ENCODE assay signal across 1 cellular context in the genomic region with DNA sequence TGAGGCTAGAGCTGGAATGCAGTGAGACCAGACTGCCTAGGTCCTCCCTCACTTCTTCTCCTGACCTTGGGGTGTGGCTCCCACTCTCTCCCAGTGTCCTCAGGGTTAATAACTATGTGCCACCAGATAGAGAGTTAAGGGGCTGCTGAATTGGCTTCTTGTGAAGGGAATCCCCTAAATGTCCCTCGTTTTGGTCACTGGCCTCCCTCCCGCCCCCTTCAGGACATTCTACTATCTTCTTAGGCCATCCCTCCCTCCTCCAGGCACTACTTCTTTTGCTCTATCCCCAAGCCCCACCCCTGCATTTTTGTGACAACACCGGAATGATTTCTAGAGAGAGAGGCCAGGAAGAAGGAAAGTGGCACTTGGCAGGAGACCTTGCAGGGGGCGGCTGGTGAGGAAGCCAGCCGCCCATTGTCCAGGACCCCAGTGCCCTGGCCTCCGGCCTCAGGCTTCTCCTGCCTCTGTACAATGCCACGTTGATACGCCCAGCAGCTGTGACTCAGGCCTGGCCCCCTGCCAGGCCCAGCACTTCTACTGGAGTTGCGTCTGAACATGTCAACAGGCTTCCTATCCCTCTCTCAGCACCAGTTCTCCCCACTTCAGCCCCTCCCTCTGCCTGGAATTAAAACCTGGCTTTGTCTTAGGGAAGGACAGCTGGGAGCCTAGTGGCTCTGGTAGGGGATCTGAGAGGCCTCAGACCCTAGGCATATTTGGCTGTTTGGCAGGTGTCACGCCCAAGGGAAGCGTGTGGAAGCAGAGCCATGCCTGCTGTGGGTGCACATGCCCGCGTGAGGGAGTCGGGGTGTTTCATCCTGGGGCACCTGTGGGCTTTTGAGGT.
TF ChIP-seq lines count a peak whose summit lies in the region.

No MANE protein-coding gene starts in this region.

TF ChIP-seq in K562, 482 proteins besides CTCF, POLR2A, EP300 and RAD21 (continued from another document and continues in another):
- TF ChIP-seq, protein P1, sequence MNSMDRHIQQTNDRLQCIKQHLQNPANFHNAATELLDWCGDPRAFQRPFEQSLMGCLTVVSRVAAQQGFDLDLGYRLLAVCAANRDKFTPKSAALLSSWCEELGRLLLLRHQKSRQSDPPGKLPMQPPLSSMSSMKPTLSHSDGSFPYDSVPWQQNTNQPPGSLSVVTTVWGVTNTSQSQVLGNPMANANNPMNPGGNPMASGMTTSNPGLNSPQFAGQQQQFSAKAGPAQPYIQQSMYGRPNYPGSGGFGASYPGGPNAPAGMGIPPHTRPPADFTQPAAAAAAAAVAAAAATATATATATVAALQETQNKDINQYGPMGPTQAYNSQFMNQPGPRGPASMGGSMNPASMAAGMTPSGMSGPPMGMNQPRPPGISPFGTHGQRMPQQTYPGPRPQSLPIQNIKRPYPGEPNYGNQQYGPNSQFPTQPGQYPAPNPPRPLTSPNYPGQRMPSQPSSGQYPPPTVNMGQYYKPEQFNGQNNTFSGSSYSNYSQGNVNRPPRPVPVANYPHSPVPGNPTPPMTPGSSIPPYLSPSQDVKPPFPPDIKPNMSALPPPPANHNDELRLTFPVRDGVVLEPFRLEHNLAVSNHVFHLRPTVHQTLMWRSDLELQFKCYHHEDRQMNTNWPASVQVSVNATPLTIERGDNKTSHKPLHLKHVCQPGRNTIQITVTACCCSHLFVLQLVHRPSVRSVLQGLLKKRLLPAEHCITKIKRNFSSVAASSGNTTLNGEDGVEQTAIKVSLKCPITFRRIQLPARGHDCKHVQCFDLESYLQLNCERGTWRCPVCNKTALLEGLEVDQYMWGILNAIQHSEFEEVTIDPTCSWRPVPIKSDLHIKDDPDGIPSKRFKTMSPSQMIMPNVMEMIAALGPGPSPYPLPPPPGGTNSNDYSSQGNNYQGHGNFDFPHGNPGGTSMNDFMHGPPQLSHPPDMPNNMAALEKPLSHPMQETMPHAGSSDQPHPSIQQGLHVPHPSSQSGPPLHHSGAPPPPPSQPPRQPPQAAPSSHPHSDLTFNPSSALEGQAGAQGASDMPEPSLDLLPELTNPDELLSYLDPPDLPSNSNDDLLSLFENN (IDR thresholded peaks at IDR 0.05; ENCODE audit: low read depth in 2 of 2, low read length in 2 of 2) = no peak
- TF ChIP-seq STAG1 (CRISPR knock-in tag; IDR thresholded peaks at IDR 0.05; ENCODE audit: borderline replicate concordance) (no peak), MYBL2 (IDR thresholded peaks at IDR 0.05; ENCODE audit: low read depth) (no peak), MYBL2 (CRISPR knock-in tag; IDR thresholded peaks at IDR 0.05; ENCODE audit: borderline replicate concordance) (no peak), ZNF431 (CRISPR knock-in tag; IDR thresholded peaks at IDR 0.05) (no peak), HDAC2 (IDR thresholded peaks at IDR 0.05) (peak; percentile 71; the same call in 1 of the 2 replicates), ZNF175 (CRISPR knock-in tag; IDR thresholded peaks at IDR 0.05; ENCODE audit: low read depth) (peak; percentile 34; the same call in 1 of the 2 replicates), SETDB1 (IDR thresholded peaks at IDR 0.05; ENCODE audit: low read length) (no peak), NFE2L1 (tag; IDR thresholded peaks at IDR 0.05; ENCODE audit: borderline replicate concordance, low read depth) (no peak), POLR3A (IDR thresholded peaks at IDR 0.05; ENCODE audit: borderline replicate concordance, extremely low read depth, insufficient read depth, insufficient read length) (no peak), ZNF445 (CRISPR knock-in tag; IDR thresholded peaks at IDR 0.05; ENCODE audit: low read depth) (no peak), NONO (IDR thresholded peaks at IDR 0.05; ENCODE audit: low read depth in 2 of 2, low read length in 1 of 2) (no peak), RFX1 (IDR thresholded peaks at IDR 0.05) (no peak), EWSR1 (IDR thresholded peaks at IDR 0.05; ENCODE audit: borderline replicate concordance, low read depth, partially characterized antibody) (no peak), L3MBTL2 (IDR thresholded peaks at IDR 0.05) (peak; percentile 26; the same call in 1 of the 2 replicates), NUFIP1 (IDR thresholded peaks at IDR 0.05; ENCODE audit: partially characterized antibody) (no peak), SUPT5H (IDR thresholded peaks at IDR 0.05) (no peak; the same call in 1 of the 2 replicates), ZNF3 (CRISPR knock-in tag; IDR thresholded peaks at IDR 0.05) (no peak), ZBTB8A (IDR thresholded peaks at IDR 0.05; ENCODE audit: partially characterized antibody) (no peak), MCM5 (IDR thresholded peaks at IDR 0.05; ENCODE audit: low read depth) (no peak), ZNF830 (CRISPR knock-in tag; IDR thresholded peaks at IDR 0.05) (0 out of 2 replicates have a peak, but pooled peaks have one; percentile 19), NCOA2 (IDR thresholded peaks at IDR 0.05; ENCODE audit: partially characterized antibody in 2 of 2) (no peak), SIRT6 (IDR thresholded peaks at IDR 0.05; ENCODE audit: low read depth, low read length) (no peak), TEAD4 (IDR thresholded peaks at IDR 0.05; ENCODE audit: low read length) (peak; percentile 33), TEAD4 (CRISPR knock-in tag; IDR thresholded peaks at IDR 0.05; ENCODE audit: borderline replicate concordance) (no peak), NR1H2 (CRISPR knock-in tag; IDR thresholded peaks at IDR 0.05) (no peak), PCBP2 (IDR thresholded peaks at IDR 0.05; ENCODE audit: low read depth, low read length, poor library complexity, severe bottlenecking) (no peak), CXXC5 (CRISPR knock-in tag; IDR thresholded peaks at IDR 0.05) (peak; percentile 60), STAT5B (CRISPR knock-in tag; IDR thresholded peaks at IDR 0.05) (no peak), RUNX1 (IDR thresholded peaks at IDR 0.05; ENCODE audit: low read depth) (no peak), NRF1 (conservative IDR thresholded peaks at IDR 0.05 in 1 of 2, IDR thresholded peaks at IDR 0.05 in 1 of 2) (peak; percentile 58 to 70; a peak in 3 of 4 replicates), ETV5 (CRISPR knock-in tag; IDR thresholded peaks at IDR 0.05; ENCODE audit: low read depth) (no peak), ZNF436 (CRISPR knock-in tag; IDR thresholded peaks at IDR 0.05) (no peak), MCM2 (IDR thresholded peaks at IDR 0.05; ENCODE audit: low read depth) (no peak), POU5F1 (IDR thresholded peaks at IDR 0.05; ENCODE audit: borderline replicate concordance, low read depth, low read length, partially characterized antibody) (no peak), ZNF174 (CRISPR knock-in tag; IDR thresholded peaks at IDR 0.05) (no peak), RBM14 (IDR thresholded peaks at IDR 0.05; ENCODE audit: borderline replicate concordance, insufficient read depth, low read depth, low read length) (no peak), TBP (optimal IDR thresholded peaks at IDR 0.05; ENCODE audit: low read depth, low read length) (peak; percentile 41), NELFE (IDR thresholded peaks at IDR 0.05; ENCODE audit: insufficient read depth, insufficient read length) (no peak), RBM34 (IDR thresholded peaks at IDR 0.05; ENCODE audit: borderline replicate concordance, insufficient read depth, low read length) (no peak)
- TF ChIP-seq, protein P2, sequence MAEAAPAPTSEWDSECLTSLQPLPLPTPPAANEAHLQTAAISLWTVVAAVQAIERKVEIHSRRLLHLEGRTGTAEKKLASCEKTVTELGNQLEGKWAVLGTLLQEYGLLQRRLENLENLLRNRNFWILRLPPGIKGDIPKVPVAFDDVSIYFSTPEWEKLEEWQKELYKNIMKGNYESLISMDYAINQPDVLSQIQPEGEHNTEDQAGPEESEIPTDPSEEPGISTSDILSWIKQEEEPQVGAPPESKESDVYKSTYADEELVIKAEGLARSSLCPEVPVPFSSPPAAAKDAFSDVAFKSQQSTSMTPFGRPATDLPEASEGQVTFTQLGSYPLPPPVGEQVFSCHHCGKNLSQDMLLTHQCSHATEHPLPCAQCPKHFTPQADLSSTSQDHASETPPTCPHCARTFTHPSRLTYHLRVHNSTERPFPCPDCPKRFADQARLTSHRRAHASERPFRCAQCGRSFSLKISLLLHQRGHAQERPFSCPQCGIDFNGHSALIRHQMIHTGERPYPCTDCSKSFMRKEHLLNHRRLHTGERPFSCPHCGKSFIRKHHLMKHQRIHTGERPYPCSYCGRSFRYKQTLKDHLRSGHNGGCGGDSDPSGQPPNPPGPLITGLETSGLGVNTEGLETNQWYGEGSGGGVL (CRISPR knock-in tag; IDR thresholded peaks at IDR 0.05) = no peak
- TF ChIP-seq, protein P3, sequence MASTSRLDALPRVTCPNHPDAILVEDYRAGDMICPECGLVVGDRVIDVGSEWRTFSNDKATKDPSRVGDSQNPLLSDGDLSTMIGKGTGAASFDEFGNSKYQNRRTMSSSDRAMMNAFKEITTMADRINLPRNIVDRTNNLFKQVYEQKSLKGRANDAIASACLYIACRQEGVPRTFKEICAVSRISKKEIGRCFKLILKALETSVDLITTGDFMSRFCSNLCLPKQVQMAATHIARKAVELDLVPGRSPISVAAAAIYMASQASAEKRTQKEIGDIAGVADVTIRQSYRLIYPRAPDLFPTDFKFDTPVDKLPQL (IDR thresholded peaks at IDR 0.05; ENCODE audit: extremely low read depth, insufficient read length) = no peak
- TF ChIP-seq, protein P4, sequence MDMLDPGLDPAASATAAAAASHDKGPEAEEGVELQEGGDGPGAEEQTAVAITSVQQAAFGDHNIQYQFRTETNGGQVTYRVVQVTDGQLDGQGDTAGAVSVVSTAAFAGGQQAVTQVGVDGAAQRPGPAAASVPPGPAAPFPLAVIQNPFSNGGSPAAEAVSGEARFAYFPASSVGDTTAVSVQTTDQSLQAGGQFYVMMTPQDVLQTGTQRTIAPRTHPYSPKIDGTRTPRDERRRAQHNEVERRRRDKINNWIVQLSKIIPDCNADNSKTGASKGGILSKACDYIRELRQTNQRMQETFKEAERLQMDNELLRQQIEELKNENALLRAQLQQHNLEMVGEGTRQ (CRISPR knock-in tag; IDR thresholded peaks at IDR 0.05) = no peak
- TF ChIP-seq, protein P5, sequence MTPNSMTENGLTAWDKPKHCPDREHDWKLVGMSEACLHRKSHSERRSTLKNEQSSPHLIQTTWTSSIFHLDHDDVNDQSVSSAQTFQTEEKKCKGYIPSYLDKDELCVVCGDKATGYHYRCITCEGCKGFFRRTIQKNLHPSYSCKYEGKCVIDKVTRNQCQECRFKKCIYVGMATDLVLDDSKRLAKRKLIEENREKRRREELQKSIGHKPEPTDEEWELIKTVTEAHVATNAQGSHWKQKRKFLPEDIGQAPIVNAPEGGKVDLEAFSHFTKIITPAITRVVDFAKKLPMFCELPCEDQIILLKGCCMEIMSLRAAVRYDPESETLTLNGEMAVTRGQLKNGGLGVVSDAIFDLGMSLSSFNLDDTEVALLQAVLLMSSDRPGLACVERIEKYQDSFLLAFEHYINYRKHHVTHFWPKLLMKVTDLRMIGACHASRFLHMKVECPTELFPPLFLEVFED (CRISPR knock-in tag; conservative IDR thresholded peaks at IDR 0.05) = no peak
- TF ChIP-seq, protein P6, sequence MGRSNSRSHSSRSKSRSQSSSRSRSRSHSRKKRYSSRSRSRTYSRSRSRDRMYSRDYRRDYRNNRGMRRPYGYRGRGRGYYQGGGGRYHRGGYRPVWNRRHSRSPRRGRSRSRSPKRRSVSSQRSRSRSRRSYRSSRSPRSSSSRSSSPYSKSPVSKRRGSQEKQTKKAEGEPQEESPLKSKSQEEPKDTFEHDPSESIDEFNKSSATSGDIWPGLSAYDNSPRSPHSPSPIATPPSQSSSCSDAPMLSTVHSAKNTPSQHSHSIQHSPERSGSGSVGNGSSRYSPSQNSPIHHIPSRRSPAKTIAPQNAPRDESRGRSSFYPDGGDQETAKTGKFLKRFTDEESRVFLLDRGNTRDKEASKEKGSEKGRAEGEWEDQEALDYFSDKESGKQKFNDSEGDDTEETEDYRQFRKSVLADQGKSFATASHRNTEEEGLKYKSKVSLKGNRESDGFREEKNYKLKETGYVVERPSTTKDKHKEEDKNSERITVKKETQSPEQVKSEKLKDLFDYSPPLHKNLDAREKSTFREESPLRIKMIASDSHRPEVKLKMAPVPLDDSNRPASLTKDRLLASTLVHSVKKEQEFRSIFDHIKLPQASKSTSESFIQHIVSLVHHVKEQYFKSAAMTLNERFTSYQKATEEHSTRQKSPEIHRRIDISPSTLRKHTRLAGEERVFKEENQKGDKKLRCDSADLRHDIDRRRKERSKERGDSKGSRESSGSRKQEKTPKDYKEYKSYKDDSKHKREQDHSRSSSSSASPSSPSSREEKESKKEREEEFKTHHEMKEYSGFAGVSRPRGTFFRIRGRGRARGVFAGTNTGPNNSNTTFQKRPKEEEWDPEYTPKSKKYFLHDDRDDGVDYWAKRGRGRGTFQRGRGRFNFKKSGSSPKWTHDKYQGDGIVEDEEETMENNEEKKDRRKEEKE (IDR thresholded peaks at IDR 0.05; ENCODE audit: borderline replicate concordance in 1 of 2, control insufficient read depth in 1 of 2, low read depth in 2 of 2, low read length in 1 of 2) = no peak
- TF ChIP-seq, protein P7, sequence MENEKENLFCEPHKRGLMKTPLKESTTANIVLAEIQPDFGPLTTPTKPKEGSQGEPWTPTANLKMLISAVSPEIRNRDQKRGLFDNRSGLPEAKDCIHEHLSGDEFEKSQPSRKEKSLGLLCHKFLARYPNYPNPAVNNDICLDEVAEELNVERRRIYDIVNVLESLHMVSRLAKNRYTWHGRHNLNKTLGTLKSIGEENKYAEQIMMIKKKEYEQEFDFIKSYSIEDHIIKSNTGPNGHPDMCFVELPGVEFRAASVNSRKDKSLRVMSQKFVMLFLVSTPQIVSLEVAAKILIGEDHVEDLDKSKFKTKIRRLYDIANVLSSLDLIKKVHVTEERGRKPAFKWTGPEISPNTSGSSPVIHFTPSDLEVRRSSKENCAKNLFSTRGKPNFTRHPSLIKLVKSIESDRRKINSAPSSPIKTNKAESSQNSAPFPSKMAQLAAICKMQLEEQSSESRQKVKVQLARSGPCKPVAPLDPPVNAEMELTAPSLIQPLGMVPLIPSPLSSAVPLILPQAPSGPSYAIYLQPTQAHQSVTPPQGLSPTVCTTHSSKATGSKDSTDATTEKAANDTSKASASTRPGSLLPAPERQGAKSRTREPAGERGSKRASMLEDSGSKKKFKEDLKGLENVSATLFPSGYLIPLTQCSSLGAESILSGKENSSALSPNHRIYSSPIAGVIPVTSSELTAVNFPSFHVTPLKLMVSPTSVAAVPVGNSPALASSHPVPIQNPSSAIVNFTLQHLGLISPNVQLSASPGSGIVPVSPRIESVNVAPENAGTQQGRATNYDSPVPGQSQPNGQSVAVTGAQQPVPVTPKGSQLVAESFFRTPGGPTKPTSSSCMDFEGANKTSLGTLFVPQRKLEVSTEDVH (IDR thresholded peaks at IDR 0.05; ENCODE audit: low read depth, partially characterized antibody) = no peak
- TF ChIP-seq, protein P8, sequence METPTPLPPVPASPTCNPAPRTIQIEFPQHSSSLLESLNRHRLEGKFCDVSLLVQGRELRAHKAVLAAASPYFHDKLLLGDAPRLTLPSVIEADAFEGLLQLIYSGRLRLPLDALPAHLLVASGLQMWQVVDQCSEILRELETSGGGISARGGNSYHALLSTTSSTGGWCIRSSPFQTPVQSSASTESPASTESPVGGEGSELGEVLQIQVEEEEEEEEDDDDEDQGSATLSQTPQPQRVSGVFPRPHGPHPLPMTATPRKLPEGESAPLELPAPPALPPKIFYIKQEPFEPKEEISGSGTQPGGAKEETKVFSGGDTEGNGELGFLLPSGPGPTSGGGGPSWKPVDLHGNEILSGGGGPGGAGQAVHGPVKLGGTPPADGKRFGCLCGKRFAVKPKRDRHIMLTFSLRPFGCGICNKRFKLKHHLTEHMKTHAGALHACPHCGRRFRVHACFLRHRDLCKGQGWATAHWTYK (CRISPR knock-in tag; IDR thresholded peaks at IDR 0.05) = no peak
